18 cellular contexts compared by ENCODE assay signal in genomic region chr3:66259721-66260255, GRCh38.
"Had no signal": no experiment of that assay in that cellular context is flagged by ENCODE, and none has a peak within 500 bp of the region (broad histone marks: within the 10 kb centered on the region; RNA-seq: fewer than 3 reads in every experiment).

No MANE protein-coding gene starts in this region.

- H3K27me3 ChIP-seq: ovary, tibial artery, vagina had no signal

- H3K4me1 ChIP-seq: tibial artery, vagina had no signal

- H3K9me3 ChIP-seq: ovary, tibial artery, vagina had no signal

- DNase-seq: activated CD4-positive, alpha-beta T cell treated with anti-CD3 and anti-CD28 coated beads for 36 hours; activated CD8-positive, alpha-beta memory T cell treated with anti-CD3 and anti-CD28 coated beads, Interleukin-2, amount 50 U/mL, for 4 hours; activated CD8-positive, alpha-beta T cell treated with anti-CD3 and anti-CD28 coated beads for 36 hours; activated naive CD4-positive, alpha-beta T cell; activated T-cell treated with anti-CD3 and anti-CD28 coated beads, Interleukin-2, amount 50 U/mL, for 72 hours; central memory CD4-positive, alpha-beta T cell; effector CD8-positive, alpha-beta T cell; mesendoderm; ovary; retina; small intestine; T-helper 9 cell; tibial artery; WERI-Rb-1 had no signal

- H3K4me3 Mint-ChIP-seq: activated CD4-positive, alpha-beta T cell treated with anti-CD3 and anti-CD28 coated beads for 36 hours; activated CD8-positive, alpha-beta T cell treated with anti-CD3 and anti-CD28 coated beads for 36 hours; activated T-cell treated with anti-CD3 and anti-CD28 coated beads, Interleukin-2, amount 50 U/mL, for 72 hours; nephron had no signal

- H3K27ac Mint-ChIP-seq: activated CD4-positive, alpha-beta T cell treated with anti-CD3 and anti-CD28 coated beads for 36 hours; activated CD8-positive, alpha-beta T cell treated with anti-CD3 and anti-CD28 coated beads for 36 hours; activated T-cell treated with anti-CD3 and anti-CD28 coated beads, Interleukin-2, amount 50 U/mL, for 72 hours; nephron had no signal

- H3K27me3 Mint-ChIP-seq: activated CD4-positive, alpha-beta T cell treated with anti-CD3 and anti-CD28 coated beads for 36 hours; activated CD8-positive, alpha-beta T cell treated with anti-CD3 and anti-CD28 coated beads for 36 hours had no signal

- ATAC-seq: activated CD4-positive, alpha-beta T cell treated with anti-CD3 and anti-CD28 coated beads for 36 hours; activated CD8-positive, alpha-beta T cell treated with anti-CD3 and anti-CD28 coated beads for 36 hours; activated T-cell treated with anti-CD3 and anti-CD28 coated beads, Interleukin-2, amount 50 U/mL, for 72 hours; left lobe of liver had no signal

- H3K9me3 Mint-ChIP-seq: activated CD8-positive, alpha-beta T cell treated with anti-CD3 and anti-CD28 coated beads for 36 hours; activated T-cell treated with anti-CD3 and anti-CD28 coated beads, Interleukin-2, amount 50 U/mL, for 72 hours; nephron had no signal

- H3K4me3 ChIP-seq: coronary artery, ovary, tibial artery, vagina had no signal

- H3K36me3 ChIP-seq: ovary, vagina, WERI-Rb-1 had no signal

- H3K27ac ChIP-seq: coronary artery, ovary, tibial artery, vagina, WERI-Rb-1 had no signal
